Comparison of ENCODE assay signal across 1 cellular context in genomic region chr6:148578489-148578814, GRCh38.
TF ChIP-seq lines count a peak whose summit lies in the region.

No MANE protein-coding gene starts in this region.

TF ChIP-seq in H1, 55 proteins besides CTCF, POLR2A, EP300 and RAD21 (continued from another document):
- TF ChIP-seq CHD7 (IDR thresholded peaks at IDR 0.05; ENCODE audit: insufficient replicate concordance, low read length) (no peak), POLR2AphosphoS5 (IDR thresholded peaks at IDR 0.05; ENCODE audit: low read depth, low read length) (no peak), MAX (IDR thresholded peaks at IDR 0.05) (no peak), SIX5 (IDR thresholded peaks at IDR 0.05; ENCODE audit: low read depth, low read length) (no peak), BCL11A (IDR thresholded peaks at IDR 0.05; ENCODE audit: low read depth in 2 of 2, low read length in 2 of 2) (no peak), TAF7 (optimal IDR thresholded peaks at IDR 0.05; ENCODE audit: borderline replicate concordance, low read depth, low read length) (no peak)
